ENCODE assay signal across 11 cellular contexts in the genomic region with DNA sequence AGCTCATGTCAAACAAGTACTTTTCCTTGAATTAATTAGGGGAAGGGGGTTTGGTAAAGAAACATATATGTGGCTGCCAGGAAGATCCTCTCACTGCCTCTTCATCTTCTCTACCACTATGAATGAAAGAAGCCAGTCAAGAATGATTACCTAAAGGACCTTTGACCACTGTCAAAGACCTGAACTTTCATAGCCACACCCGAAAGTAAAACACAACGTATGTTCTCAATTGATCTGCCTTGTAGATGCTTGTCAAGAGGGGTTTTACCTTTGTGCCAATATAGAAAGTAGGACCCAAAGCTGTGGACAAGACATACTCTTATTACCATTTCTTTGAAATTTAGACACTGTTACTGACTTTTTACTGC.
A peak's percentile ranks its signal among the peaks of the same experiment; 100 is the strongest.
DNase-seq lines count a peak whose midpoint lies in the region; ATAC-seq lines count a peak whose summit lies in the region.
"Had no signal": no experiment of that assay in that cellular context is flagged by ENCODE, and none has a peak within 500 bp of the region (broad histone marks: within the 10 kb centered on the region; RNA-seq: fewer than 3 reads in every experiment).

No MANE protein-coding gene starts in this region.

- no peak for DNase-seq in activated naive CD8-positive, alpha-beta T cell treated with anti-CD3 and anti-CD28 coated beads, Interleukin-2, amount 50 U/mL, for 24 hours
- no peak for DNase-seq in DMS153 treated with DMSO at 0.1 percent for 48 hours (lab: John Stamatoyannopoulos, UW; ENCODE audit: unreplicated experiment)
- DNase-seq in NCI-H1092 treated with DMSO at 0.1 percent for 48 hours (lab: John Stamatoyannopoulos, UW) = no peak
- DNase-seq in NCI-H2029 (lab: John Stamatoyannopoulos, UW) = no peak
- DNase-seq in sciatic nerve (ENCODE audit: low spot score) = no peak
- DNase-seq: activated CD4-positive, alpha-beta T cell treated with anti-CD3 and anti-CD28 coated beads, Interleukin-2, amount 50 U/mL, for 4 hours; nephron progenitor cell had no signal

- H3K9me3 Mint-ChIP-seq in activated naive CD8-positive, alpha-beta T cell treated with anti-CD3 and anti-CD28 coated beads, Interleukin-2, amount 50 U/mL, for 24 hours = no peaks in the 10 kb centered on the region
- H3K9me3 Mint-ChIP-seq: IgD-negative memory B cell, nephron progenitor cell had no signal

- H3K36me3 Mint-ChIP-seq in activated naive CD8-positive, alpha-beta T cell treated with anti-CD3 and anti-CD28 coated beads, Interleukin-2, amount 50 U/mL, for 24 hours (ENCODE audit: low read depth) = peaks cover 3% of the 10 kb centered on the region

- no peaks in the 10 kb centered on the region for H3K27me3 Mint-ChIP-seq in activated naive CD8-positive, alpha-beta T cell treated with anti-CD3 and anti-CD28 coated beads, Interleukin-2, amount 50 U/mL, for 24 hours
- H3K27me3 Mint-ChIP-seq: IgD-negative memory B cell had no signal

- no peak overlapping the region for H3K4me3 Mint-ChIP-seq in activated naive CD8-positive, alpha-beta T cell treated with anti-CD3 and anti-CD28 coated beads, Interleukin-2, amount 50 U/mL, for 24 hours
- H3K4me3 Mint-ChIP-seq: nephron progenitor cell had no signal

- peak overlapping the region; percentile 88 for H3K27ac Mint-ChIP-seq in activated naive CD8-positive, alpha-beta T cell treated with anti-CD3 and anti-CD28 coated beads, Interleukin-2, amount 50 U/mL, for 24 hours
- H3K27ac Mint-ChIP-seq: IgD-negative memory B cell, nephron progenitor cell had no signal

- intact Hi-C loops in sciatic nerve (cut with DNase I) = no loop called here

- ATAC-seq in GM18511 (IDR thresholded peaks at IDR 0.05; ENCODE audit: unreplicated experiment) (peak; percentile 83), GM21367 (IDR thresholded peaks at IDR 0.05; ENCODE audit: unreplicated experiment) (peak; percentile 66), HG03097 (IDR thresholded peaks at IDR 0.05; ENCODE audit: low FRiP score, unreplicated experiment) (peak; percentile 81), sciatic nerve (no peak)
- ATAC-seq in activated naive CD8-positive, alpha-beta T cell treated with anti-CD3 and anti-CD28 coated beads, Interleukin-2, amount 50 U/mL, for 24 hours = peak; percentile 47

- H3K4me1 Mint-ChIP-seq in activated naive CD8-positive, alpha-beta T cell treated with anti-CD3 and anti-CD28 coated beads, Interleukin-2, amount 50 U/mL, for 24 hours = peaks cover 45% of the 10 kb centered on the region
